In the genomic region with DNA sequence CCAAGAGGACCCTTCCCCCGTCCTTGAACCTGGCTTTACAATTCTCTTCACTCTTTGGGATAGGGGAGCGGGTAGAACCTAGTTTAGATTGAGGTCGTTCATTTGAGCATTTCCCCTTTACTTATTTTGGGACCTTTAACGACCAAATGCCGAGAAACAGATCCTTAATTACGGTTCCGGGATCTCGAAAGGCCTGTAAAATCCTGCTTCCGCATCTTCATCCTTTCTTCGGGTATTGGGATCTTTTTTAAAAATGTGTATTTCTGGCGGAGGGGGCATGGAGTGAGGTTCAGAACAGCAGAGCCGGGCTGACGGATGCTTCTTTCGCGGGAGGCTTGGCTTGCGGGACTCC, we compare ENCODE assay signal across 7 cellular contexts. TPM values are rescaled to one million over a fixed set of nuclear protein-coding genes. Genes with fewer than 3 reads are reported as not detected.
DNase-seq lines count a peak whose midpoint lies in the region; ATAC-seq and TF ChIP-seq lines count a peak whose summit lies in the region.

No MANE protein-coding gene starts in this region.

- peak overlapping the region; percentile 72 for H3K4me3 ChIP-seq in HFF-Myc (replicated peaks; ENCODE audit: low read depth, low read length)
- peak overlapping the region; percentile 73; the same call in 1 of the 2 replicates for H3K4me3 ChIP-seq in iPS DF 6.9 (ENCODE audit: low read length)

- H3K4me3 Mint-ChIP-seq in WTC11, result peak overlapping the region; percentile 89
- H3K4me3 Mint-ChIP-seq in stimulated activated effector memory CD8-positive, alpha-beta T cell treated with anti-CD3 and anti-CD28 coated beads, Interleukin-12 subunit alpha, Interleukin-12 subunit beta, amount 100 ng/mL, for 72 hours, result peak overlapping the region; percentile 96

- CTCF ChIA-PET in WTC11 (lab: Charles Lee), result no interaction called here

- no peaks in the 10 kb centered on the region; the same call in 1 of the 2 replicates for H3K27me3 Mint-ChIP-seq in WTC11 (ENCODE audit: low read depth)

- no peak for TF ChIP-seq CTCF in HFF-Myc (IDR thresholded peaks at IDR 0.05; ENCODE audit: low read depth, low read length, missing control alignments)
- TF ChIP-seq CTCF in WTC11 (IDR thresholded peaks at IDR 0.05), result no peak

- peaks cover 6% of the 10 kb centered on the region for H3K9me3 Mint-ChIP-seq in WTC11
- no peaks in the 10 kb centered on the region for H3K9me3 Mint-ChIP-seq in stimulated activated effector memory CD8-positive, alpha-beta T cell treated with anti-CD3 and anti-CD28 coated beads, Interleukin-12 subunit alpha, Interleukin-12 subunit beta, amount 100 ng/mL, for 72 hours

- H3K27me3 ChIP-seq in iPS DF 6.9 (ENCODE audit: control insufficient read depth, insufficient read depth, low read length), result no peaks in the 10 kb centered on the region

- H3K27ac Mint-ChIP-seq in WTC11, result peak overlapping the region; percentile 94
- H3K27ac Mint-ChIP-seq in stimulated activated effector memory CD8-positive, alpha-beta T cell treated with anti-CD3 and anti-CD28 coated beads, Interleukin-12 subunit alpha, Interleukin-12 subunit beta, amount 100 ng/mL, for 72 hours, result peak overlapping the region; percentile 97

- peaks cover 39% of the 10 kb centered on the region for H3K4me1 Mint-ChIP-seq in WTC11
- H3K4me1 Mint-ChIP-seq in stimulated activated effector memory CD8-positive, alpha-beta T cell treated with anti-CD3 and anti-CD28 coated beads, Interleukin-12 subunit alpha, Interleukin-12 subunit beta, amount 100 ng/mL, for 72 hours, result peaks cover 24% of the 10 kb centered on the region

- DNase-seq in HFF-Myc (ENCODE audit: extremely low read depth, low read depth) (no peak), WTC11 (ENCODE audit: low spot score) (no peak), iPS DF 6.9 (ENCODE audit: low read depth, low spot score) (no peak), NCI-H1092 treated with DMSO at 0.1 percent for 48 hours (lab: John Stamatoyannopoulos, UW) (no peak), CD1c-positive myeloid dendritic cell (ENCODE audit: extremely low spot score) (no peak)
- no peak for DNase-seq in stimulated activated effector memory CD8-positive, alpha-beta T cell treated with anti-CD3 and anti-CD28 coated beads, Interleukin-12 subunit alpha, Interleukin-12 subunit beta, amount 100 ng/mL, for 72 hours (ENCODE audit: low spot score in 2 of 2)

- no CpG with 5 or more reads among the region's 16 CpGs for WGBS in iPS DF 6.9 (ENCODE audit: insufficient coverage, insufficient read length)

- POLR2A ChIA-PET in WTC11 (lab: Charles Lee), result interaction anchor here (0.6 kb wide), 1 partner anchor 12 kb away, joined by 4 read pairs; no protein-coding TSS in a partner anchor

- H3K4me1 ChIP-seq in iPS DF 6.9 (ENCODE audit: control insufficient read depth, insufficient read depth, low read length), result no peaks in the 10 kb centered on the region

- no peaks in the 10 kb centered on the region for H3K9me3 ChIP-seq in iPS DF 6.9 (ENCODE audit: control insufficient read depth, insufficient read depth, low read length)

- H3K36me3 Mint-ChIP-seq in WTC11, result 0 out of 2 replicates have a peak, but pooled peaks cover 3% of the 10 kb centered on the region
- peaks cover 24% of the 10 kb centered on the region for H3K36me3 Mint-ChIP-seq in stimulated activated effector memory CD8-positive, alpha-beta T cell treated with anti-CD3 and anti-CD28 coated beads, Interleukin-12 subunit alpha, Interleukin-12 subunit beta, amount 100 ng/mL, for 72 hours

- no peak for ATAC-seq in WTC11
- ATAC-seq in stimulated activated effector memory CD8-positive, alpha-beta T cell treated with anti-CD3 and anti-CD28 coated beads, Interleukin-12 subunit alpha, Interleukin-12 subunit beta, amount 100 ng/mL, for 72 hours, result no peak
- no peak for ATAC-seq in esophagus mucosa

- H3K36me3 ChIP-seq in iPS DF 6.9 (ENCODE audit: control insufficient read depth, insufficient read depth, low read length), result no peaks in the 10 kb centered on the region

- no peak overlapping the region for H3K27ac ChIP-seq in iPS DF 6.9 (ENCODE audit: low read length)

TF ChIP-seq in WTC11, 78 proteins besides CTCF, POLR2A, EP300 and RAD21:
- TF ChIP-seq, protein P1, sequence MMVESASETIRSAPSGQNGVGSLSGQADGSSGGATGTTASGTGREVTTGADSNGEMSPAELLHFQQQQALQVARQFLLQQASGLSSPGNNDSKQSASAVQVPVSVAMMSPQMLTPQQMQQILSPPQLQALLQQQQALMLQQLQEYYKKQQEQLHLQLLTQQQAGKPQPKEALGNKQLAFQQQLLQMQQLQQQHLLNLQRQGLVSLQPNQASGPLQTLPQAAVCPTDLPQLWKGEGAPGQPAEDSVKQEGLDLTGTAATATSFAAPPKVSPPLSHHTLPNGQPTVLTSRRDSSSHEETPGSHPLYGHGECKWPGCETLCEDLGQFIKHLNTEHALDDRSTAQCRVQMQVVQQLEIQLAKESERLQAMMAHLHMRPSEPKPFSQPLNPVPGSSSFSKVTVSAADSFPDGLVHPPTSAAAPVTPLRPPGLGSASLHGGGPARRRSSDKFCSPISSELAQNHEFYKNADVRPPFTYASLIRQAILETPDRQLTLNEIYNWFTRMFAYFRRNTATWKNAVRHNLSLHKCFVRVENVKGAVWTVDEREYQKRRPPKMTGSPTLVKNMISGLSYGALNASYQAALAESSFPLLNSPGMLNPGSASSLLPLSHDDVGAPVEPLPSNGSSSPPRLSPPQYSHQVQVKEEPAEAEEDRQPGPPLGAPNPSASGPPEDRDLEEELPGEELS (CRISPR knock-in tag; IDR thresholded peaks at IDR 0.05), result no peak
- TF ChIP-seq, protein P2, sequence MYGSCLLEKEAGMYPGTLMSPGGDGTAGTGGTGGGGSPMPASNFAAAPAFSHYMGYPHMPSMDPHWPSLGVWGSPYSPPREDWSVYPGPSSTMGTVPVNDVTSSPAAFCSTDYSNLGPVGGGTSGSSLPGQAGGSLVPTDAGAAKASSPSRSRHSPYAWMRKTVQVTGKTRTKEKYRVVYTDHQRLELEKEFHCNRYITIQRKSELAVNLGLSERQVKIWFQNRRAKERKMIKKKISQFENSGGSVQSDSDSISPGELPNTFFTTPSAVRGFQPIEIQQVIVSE (CRISPR knock-in tag; IDR thresholded peaks at IDR 0.05; ENCODE audit: borderline replicate concordance), result no peak
- TF ChIP-seq GTF2I (CRISPR knock-in tag; conservative IDR thresholded peaks at IDR 0.05), result no peak
- no peak for TF ChIP-seq MXD4 (CRISPR knock-in tag; IDR thresholded peaks at IDR 0.05; ENCODE audit: borderline replicate concordance)
- no peak for TF ChIP-seq NR3C1 (CRISPR knock-in tag; conservative IDR thresholded peaks at IDR 0.05; ENCODE audit: low read depth)
- no peak for TF ChIP-seq NR2C2 (CRISPR knock-in tag; IDR thresholded peaks at IDR 0.05)
- TF ChIP-seq, protein P3, sequence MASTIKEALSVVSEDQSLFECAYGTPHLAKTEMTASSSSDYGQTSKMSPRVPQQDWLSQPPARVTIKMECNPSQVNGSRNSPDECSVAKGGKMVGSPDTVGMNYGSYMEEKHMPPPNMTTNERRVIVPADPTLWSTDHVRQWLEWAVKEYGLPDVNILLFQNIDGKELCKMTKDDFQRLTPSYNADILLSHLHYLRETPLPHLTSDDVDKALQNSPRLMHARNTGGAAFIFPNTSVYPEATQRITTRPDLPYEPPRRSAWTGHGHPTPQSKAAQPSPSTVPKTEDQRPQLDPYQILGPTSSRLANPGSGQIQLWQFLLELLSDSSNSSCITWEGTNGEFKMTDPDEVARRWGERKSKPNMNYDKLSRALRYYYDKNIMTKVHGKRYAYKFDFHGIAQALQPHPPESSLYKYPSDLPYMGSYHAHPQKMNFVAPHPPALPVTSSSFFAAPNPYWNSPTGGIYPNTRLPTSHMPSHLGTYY (CRISPR knock-in tag; IDR thresholded peaks at IDR 0.05), result no peak
- TF ChIP-seq CREB1 (CRISPR knock-in tag; IDR thresholded peaks at IDR 0.05), result no peak
- TF ChIP-seq MYBL2 (CRISPR knock-in tag; IDR thresholded peaks at IDR 0.05), result no peak
- no peak for TF ChIP-seq PRRX2 (CRISPR knock-in tag; IDR thresholded peaks at IDR 0.05)
- no peak for TF ChIP-seq FOXJ3 (CRISPR knock-in tag; IDR thresholded peaks at IDR 0.05; ENCODE audit: borderline replicate concordance)
- TF ChIP-seq, protein P4, sequence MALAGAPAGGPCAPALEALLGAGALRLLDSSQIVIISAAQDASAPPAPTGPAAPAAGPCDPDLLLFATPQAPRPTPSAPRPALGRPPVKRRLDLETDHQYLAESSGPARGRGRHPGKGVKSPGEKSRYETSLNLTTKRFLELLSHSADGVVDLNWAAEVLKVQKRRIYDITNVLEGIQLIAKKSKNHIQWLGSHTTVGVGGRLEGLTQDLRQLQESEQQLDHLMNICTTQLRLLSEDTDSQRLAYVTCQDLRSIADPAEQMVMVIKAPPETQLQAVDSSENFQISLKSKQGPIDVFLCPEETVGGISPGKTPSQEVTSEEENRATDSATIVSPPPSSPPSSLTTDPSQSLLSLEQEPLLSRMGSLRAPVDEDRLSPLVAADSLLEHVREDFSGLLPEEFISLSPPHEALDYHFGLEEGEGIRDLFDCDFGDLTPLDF (CRISPR knock-in tag; IDR thresholded peaks at IDR 0.05), result no peak

RNA-seq across cellular contexts. Expression of a gene that starts 0.4 kb away (rescaled TPM):
- 18.9 to 24.1 TPM (median 21.2 TPM) in 3 replicates for total RNA-seq in WTC11 (2021)
- 61.4 TPM for total RNA-seq in esophagus mucosa
